Comparison of ENCODE assay signal across 18 cellular contexts in genomic region chr17:50899005-50899460, GRCh38. TPM values are rescaled to one million over a fixed set of nuclear protein-coding genes. Genes with fewer than 3 reads are reported as not detected.
A peak's percentile ranks its signal among the peaks of the same experiment; 100 is the strongest.
DNase-seq lines count a peak whose midpoint lies in the region; ATAC-seq, FAIRE-seq and TF ChIP-seq lines count a peak whose summit lies in the region.
"Had no signal": no experiment of that assay in that cellular context is flagged by ENCODE, and none has a peak within 500 bp of the region (broad histone marks: within the 10 kb centered on the region; RNA-seq: fewer than 3 reads in every experiment).

No MANE protein-coding gene starts in this region.

- H3K9me3 Mint-ChIP-seq in neural progenitor cell = no peaks in the 10 kb centered on the region
- H3K9me3 Mint-ChIP-seq: CD4-positive, CD25-positive, alpha-beta regulatory T cell; GM23338 had no signal

- H3K27ac Mint-ChIP-seq in neural progenitor cell = peak overlapping the region; percentile 57
- H3K27ac Mint-ChIP-seq: B cell, GM23338 had no signal

- H3K27me3 ChIP-seq in H1 (replicated peaks in 1 of 4; ENCODE audit: control insufficient read depth in 3 of 4, extremely low read depth in 1 of 4, insufficient read depth in 3 of 4, low read length in 3 of 4) = no peaks in the 10 kb centered on the region
- no peaks in the 10 kb centered on the region for H3K27me3 ChIP-seq in neural progenitor cell
- H3K27me3 ChIP-seq in psoas muscle (ENCODE audit: insufficient read depth in 3 of 3, low read length in 2 of 3) = no peaks in the 10 kb centered on the region

- no peak overlapping the region; the same call in 1 of the 2 replicates for H2BK5ac ChIP-seq in H1 (ENCODE audit: low read depth, low read length)

- no peak overlapping the region for H3K4me3 Mint-ChIP-seq in neural progenitor cell
- H3K4me3 Mint-ChIP-seq: B cell, GM23338 had no signal

- no peaks in the 10 kb centered on the region for H3K79me1 ChIP-seq in H1 (ENCODE audit: low read depth, low read length)

- no peak overlapping the region for H2AK5ac ChIP-seq in H1 (ENCODE audit: low read depth, low read length)

- TF ChIP-seq CTCF in H1 (IDR thresholded peaks at IDR 0.05; ENCODE audit: control extremely low read depth in 1 of 3, insufficient read depth in 1 of 3, low read depth in 1 of 3, low read length in 3 of 3) = no peak
- TF ChIP-seq CTCF in neural progenitor cell (IDR thresholded peaks at IDR 0.05) = no peak
- TF ChIP-seq CTCF in mucosa of descending colon (IDR thresholded peaks at IDR 0.05) = no peak
- TF ChIP-seq CTCF in psoas muscle (IDR thresholded peaks at IDR 0.05) = no peak

- TF ChIP-seq RAD21 in H1 (IDR thresholded peaks at IDR 0.05 in 1 of 2, conservative IDR thresholded peaks at IDR 0.05 in 1 of 2; ENCODE audit: low read depth in 2 of 2, low read length in 2 of 2) = no peak

- no peak overlapping the region for H3K23ac ChIP-seq in H1 (ENCODE audit: insufficient read length)

- no peak overlapping the region for H2BK120ac ChIP-seq in H1 (replicated peaks; ENCODE audit: low read depth, low read length)

- H3K79me2 ChIP-seq in H1 (ENCODE audit: control insufficient read depth in 1 of 2, insufficient read depth in 2 of 2, low read length in 2 of 2) (no peaks in the 10 kb centered on the region), neural progenitor cell (ENCODE audit: low read depth) (no peaks in the 10 kb centered on the region)

- no peak overlapping the region for H2BK20ac ChIP-seq in H1 (ENCODE audit: low read length)

- H3K36me3 ChIP-seq in H1 (ENCODE audit: control insufficient read depth in 2 of 4, insufficient read depth in 4 of 4, low read length in 3 of 4) = no peaks in the 10 kb centered on the region
- H3K36me3 ChIP-seq in neural progenitor cell = no peaks in the 10 kb centered on the region
- H3K36me3 ChIP-seq in mucosa of descending colon (ENCODE audit: low read depth) = no peaks in the 10 kb centered on the region
- no peaks in the 10 kb centered on the region for H3K36me3 ChIP-seq in psoas muscle (ENCODE audit: insufficient read depth in 1 of 2, low read depth in 1 of 2)

- peaks cover 29% of the 10 kb centered on the region for H3F3A ChIP-seq in neural progenitor cell (ENCODE audit: low read depth)

- peaks cover 1% of the 10 kb centered on the region for H3K36me3 Mint-ChIP-seq in neural progenitor cell
- H3K36me3 Mint-ChIP-seq: CD4-positive, CD25-positive, alpha-beta regulatory T cell had no signal

- H3K56ac ChIP-seq in H1 (replicated peaks; ENCODE audit: insufficient read length, low read depth, low read length) = no peak overlapping the region

- peaks cover 17% of the 10 kb centered on the region for H3K27me3 Mint-ChIP-seq in neural progenitor cell (ENCODE audit: insufficient read depth, low read depth)
- H3K27me3 Mint-ChIP-seq: CD4-positive, CD25-positive, alpha-beta regulatory T cell had no signal

- no peaks in the 10 kb centered on the region for H4K20me1 ChIP-seq in H1 (replicated peaks in 1 of 2; ENCODE audit: control insufficient read depth in 1 of 2, insufficient read depth in 2 of 2, low read length in 2 of 2)
- H4K20me1 ChIP-seq in neural progenitor cell (ENCODE audit: low read depth) = no peaks in the 10 kb centered on the region

- H3K4me1 Mint-ChIP-seq in neural progenitor cell = peaks cover 44% of the 10 kb centered on the region

- CTCF ChIA-PET in H1 (lab: Charles Lee; ENCODE audit: partially characterized antibody) = interaction anchor here (1.3 to 1.8 kb wide), 4 partner anchors 15 to 59 kb away, joined by 4 to 7 read pairs (median 5); no protein-coding TSS in a partner anchor

- TF ChIP-seq POLR2A in H1 (IDR thresholded peaks at IDR 0.05; ENCODE audit: control extremely low read depth in 1 of 2, low read depth in 2 of 2, low read length in 2 of 2) = no peak

- peak overlapping the region; percentile 4; the same call in 1 of the 2 replicates for H3K18ac ChIP-seq in H1 (ENCODE audit: extremely low read depth, low read length)

- FAIRE-seq in H1 (lab: Jason Lieb, UNC) = no peak

- H4K91ac ChIP-seq in H1 (replicated peaks; ENCODE audit: insufficient read length, low read length) = no peak overlapping the region

- POLR2A ChIA-PET in H1 (lab: Charles Lee; ENCODE audit: partially characterized antibody) = interaction anchor here (1.5 to 3.6 kb wide), 3 partner anchors 9 to 33 kb away, joined by 5 to 25 read pairs (median 6); partner anchors contain the start of gene TOB1

- no peak for TF ChIP-seq EP300 in H1 (IDR thresholded peaks at IDR 0.05; ENCODE audit: borderline replicate concordance in 1 of 2, low read depth in 2 of 2, low read length in 2 of 2)

- H3K4me3 ChIP-seq in H1 (ENCODE audit: extremely low read depth in 1 of 4, insufficient read depth in 2 of 4, low read depth in 3 of 4, low read length in 4 of 4) (no peak overlapping the region), neural progenitor cell (no peak overlapping the region), mucosa of descending colon (no peak overlapping the region), psoas muscle (no peak overlapping the region)
- H3K4me3 ChIP-seq: GM23338 had no signal

- no peaks in the 10 kb centered on the region for H3K23me2 ChIP-seq in H1 (ENCODE audit: low read depth, low read length)

- ATAC-seq in Right ventricle myocardium superior (ENCODE audit: poor library complexity) (no peak), GM21825 (IDR thresholded peaks at IDR 0.05; ENCODE audit: unreplicated experiment) (no peak), mucosa of descending colon (no peak), psoas muscle (no peak)
- ATAC-seq: GM23338 had no signal

- H3K14ac ChIP-seq in H1 (ENCODE audit: insufficient read length) = no peak overlapping the region

- intact Hi-C loops in Right ventricle myocardium superior (cut with DNase I) = no loop called here
- intact Hi-C loops in cardiac septum (cut with DNase I) = no loop called here
- intact Hi-C loops in mucosa of descending colon (cut with DNase I, micrococcal nuclease) = no loop called here
- intact Hi-C loops in psoas muscle (cut with DNase I) = no loop called here

- H3K27ac ChIP-seq in H1 (ENCODE audit: low read depth, low read length) = no peak overlapping the region
- H3K27ac ChIP-seq in neural progenitor cell = no peak overlapping the region
- no peak overlapping the region for H3K27ac ChIP-seq in psoas muscle

- no peak overlapping the region for H3K4me2 ChIP-seq in H1 (ENCODE audit: insufficient read depth in 1 of 2, low read depth in 2 of 2, low read length in 2 of 2)
- no peak overlapping the region for H3K4me2 ChIP-seq in neural progenitor cell
- H3K4me2 ChIP-seq: GM23338 had no signal

- no peak overlapping the region; the same call in 1 of the 2 replicates for H4K8ac ChIP-seq in H1 (ENCODE audit: extremely low read depth, insufficient read depth, low read length)

- no peaks in the 10 kb centered on the region for H3K9me3 ChIP-seq in H1 (ENCODE audit: insufficient read depth in 2 of 2, low read depth in 1 of 2, low read length in 1 of 2)
- H3K9me3 ChIP-seq in neural progenitor cell (ENCODE audit: low read depth) = no peaks in the 10 kb centered on the region
- H3K9me3 ChIP-seq in mucosa of descending colon = no peaks in the 10 kb centered on the region
- no peaks in the 10 kb centered on the region for H3K9me3 ChIP-seq in psoas muscle

- DNase-seq in Right ventricle myocardium superior (peak; percentile 37), cardiac septum (ENCODE audit: low spot score) (no peak), H1 (ENCODE audit: low read depth in 1 of 2, low spot score in 2 of 2) (no peak), neural progenitor cell (ENCODE audit: low spot score) (no peak), midbrain (lab: John Stamatoyannopoulos, UW) (no peak), mucosa of descending colon (no peak), psoas muscle (no peak)
- DNase-seq: CD4-positive, CD25-positive, alpha-beta regulatory T cell; COR-L47; DMS153; GDM1; MM.1S; NCI-H1092; NCI-H82; OCI-M1 had no signal

- WGBS in H1 (ENCODE audit: extremely low coverage in 1 of 2, insufficient coverage in 1 of 2, insufficient read length in 1 of 2, insufficient replicate concordance in 2 of 2, low coverage in 1 of 2, low lambda C conversion rate in 2 of 2, missing lambda C conversion rate in 1 of 2), 2 experiments = 93% methylated on average over 6 of the region's 6 CpGs; no CpG with 5 or more reads in 1 of the 2 experiments
- 92 to 96% (median 93%) methylated on average over 6 of the region's 6 CpGs for WGBS in psoas muscle, 3 donors

- no peak overlapping the region for H2BK15ac ChIP-seq in H1 (ENCODE audit: low read length)

- H2AFZ ChIP-seq in H1 (ENCODE audit: low read length) (no peak overlapping the region), neural progenitor cell (replicated peaks) (no peak overlapping the region)

- no peak overlapping the region for H2BK12ac ChIP-seq in H1 (ENCODE audit: low read depth, low read length)

- H4K5ac ChIP-seq in H1 (ENCODE audit: insufficient read length, low read depth, low read length) = no peak overlapping the region

- H3K4ac ChIP-seq in H1 (replicated peaks; ENCODE audit: insufficient read length, low read depth, low read length) = no peak overlapping the region

- no peak overlapping the region for H3K9ac ChIP-seq in H1 (replicated peaks in 1 of 4; ENCODE audit: extremely low read depth in 1 of 4, low read depth in 3 of 4, low read length in 3 of 4)
- no peak overlapping the region for H3K9ac ChIP-seq in neural progenitor cell

- H3K4me1 ChIP-seq in H1 (replicated peaks in 1 of 4; ENCODE audit: control insufficient read depth in 3 of 4, insufficient read depth in 4 of 4, low read length in 3 of 4) = peaks cover 0 to 15% (median 7%) of the 10 kb centered on the region in 4 experiments; a peak in 6 of 7 replicates
- H3K4me1 ChIP-seq in neural progenitor cell = peaks cover 30% of the 10 kb centered on the region
- peaks cover 11% of the 10 kb centered on the region for H3K4me1 ChIP-seq in mucosa of descending colon (ENCODE audit: low read depth)
- peaks cover 8% of the 10 kb centered on the region for H3K4me1 ChIP-seq in psoas muscle

TF ChIP-seq in H1, 55 proteins besides CTCF, POLR2A, EP300 and RAD21:
- no peak for TF ChIP-seq EZH2 (IDR thresholded peaks at IDR 0.05; ENCODE audit: low read depth, low read length, severe bottlenecking)

RNA-seq across cellular contexts. Expression of gene TOB1, which starts 32.9 kb away (rescaled TPM):
- total RNA-seq in Right ventricle myocardium superior (83.8 TPM), cardiac septum (71.1 TPM), neural progenitor cell (ENCODE audit: low replicate concordance) (13.6 and 18.2 TPM in 2 replicates), mucosa of descending colon (100 to 1,000 TPM; 120 to 156 (median 128) TPM), psoas muscle (100 to 1,000 TPM in 3 of 4 donors, 10 to 100 TPM in 1; 74.9 to 155 (median 102) TPM)
- total RNA-seq in H1 (2021; fragmentation: NEBNext Ultra II Directional; extraction: Animal tissue kit (Norgen Biotek cat#: 25700)) = 20.8 and 26.7 TPM in 2 replicates
- polyA plus RNA-seq in H1 (2011; rRNA removed) (9.7 and 14.4 TPM in 2 replicates), psoas muscle (10 to 100 TPM; 12.8 to 40.9 (median 21.4) TPM)
- polyA plus RNA-seq in H1 (2011; cell fraction: cytosol; rRNA removed) = 12.0 TPM
- 17.7 TPM for polyA plus RNA-seq in H1 (2011; cell fraction: nucleus; rRNA removed)
- 24.8 to 32.2 TPM (median 27.7 TPM) in 4 replicates for polyA plus RNA-seq in H1 (2012, experiment 1 of 2)
- 5.9 TPM for polyA plus RNA-seq in H1 (2012, experiment 2 of 2)
- polyA plus RNA-seq in H1 (2013, experiment 1 of 2) = 21.6 TPM
- polyA plus RNA-seq in H1 (2013, experiment 2 of 2) = 22.3 TPM
- 22.6 and 27.7 TPM in 2 replicates for polyA minus RNA-seq in H1 (2011; rRNA and poly(A)+ RNA removed)
- 22.5 TPM for polyA minus RNA-seq in H1 (2011; cell fraction: cytosol; rRNA and poly(A)+ RNA removed)
- 52.2 TPM for polyA minus RNA-seq in H1 (2011; cell fraction: nucleus; rRNA and poly(A)+ RNA removed)
